8 cellular contexts compared by ENCODE assay signal in genomic region chr1:198056255-198056654, GRCh38.
A peak's percentile ranks its signal among the peaks of the same experiment; 100 is the strongest.
DNase-seq lines count a peak whose midpoint lies in the region; ATAC-seq, FAIRE-seq and TF ChIP-seq lines count a peak whose summit lies in the region.

No MANE protein-coding gene starts in this region.

- no peaks in the 10 kb centered on the region for H3K27me3 Mint-ChIP-seq in Caco-2 (ENCODE audit: insufficient read depth, unreplicated experiment)

- no peaks in the 10 kb centered on the region for H3K4me1 Mint-ChIP-seq in Caco-2 (ENCODE audit: low read depth, unreplicated experiment)

- peak; percentile 34 to 45 for DNase-seq in Caco-2
- DNase-seq in fibroblast of villous mesenchyme (ENCODE audit: low read depth), result no peak
- no peak for DNase-seq in RCC 7860 (ENCODE audit: low spot score)
- no peak for DNase-seq in RPMI8226

- no peaks in the 10 kb centered on the region for H3K27me3 ChIP-seq in Caco-2 (replicated peaks; ENCODE audit: control insufficient read depth, insufficient read depth, low read length)

- no peak overlapping the region for H3K27ac Mint-ChIP-seq in Caco-2 (ENCODE audit: unreplicated experiment)

- no peaks in the 10 kb centered on the region for H3K36me3 ChIP-seq in Caco-2 (ENCODE audit: control insufficient read depth, insufficient read depth, low read length)

- no peaks in the 10 kb centered on the region for H3K36me3 Mint-ChIP-seq in Caco-2 (ENCODE audit: insufficient read depth, unreplicated experiment)

- CTCF ChIA-PET in Caco-2 (lab: Charles Lee), result no interaction called here

- H3K9me3 ChIP-seq in Caco-2, result no peaks in the 10 kb centered on the region

- no peak overlapping the region for H3K4me3 ChIP-seq in Caco-2 (ENCODE audit: low read depth, low read length)
- no peak overlapping the region for H3K4me3 ChIP-seq in fibroblast of villous mesenchyme (ENCODE audit: low read depth, low read length)

- ATAC-seq in GM19395 (IDR thresholded peaks at IDR 0.05; ENCODE audit: unreplicated experiment) (peak; percentile 79), HG03097 (IDR thresholded peaks at IDR 0.05; ENCODE audit: low FRiP score, unreplicated experiment) (no peak), HG03469 (IDR thresholded peaks at IDR 0.05; ENCODE audit: unreplicated experiment) (no peak)

- POLR2A ChIA-PET in Caco-2 (lab: Charles Lee), result interaction anchor here (0.5 kb wide), 1 partner anchor 33 kb away, joined by 4 read pairs; no protein-coding TSS in a partner anchor

- H3K4me3 Mint-ChIP-seq in Caco-2 (ENCODE audit: unreplicated experiment), result no peak overlapping the region

- BruUV-seq in Caco-2 (replicated peaks; lab: Mats Ljungman, UMichigan), result no TSS peak

- FAIRE-seq in RCC 7860 (lab: Jason Lieb, UNC), result no peak

- intact Hi-C loops in Caco-2 (cut with micrococcal nuclease; ENCODE audit: unreplicated experiment), result loop anchor here (5.0 kb wide), 1 partner anchor 134 kb away; no protein-coding TSS in a partner anchor

- TF ChIP-seq CTCF in Caco-2 (IDR thresholded peaks at IDR 0.05; ENCODE audit: insufficient read depth in 1 of 2, low read depth in 1 of 2, low read length in 1 of 2, severe bottlenecking in 1 of 2, unreplicated experiment in 1 of 2), result peak; percentile 30 to 38
- peak; percentile 33; the same call in 1 of the 2 replicates for TF ChIP-seq CTCF in LNCAP (IDR thresholded peaks at IDR 0.05)
- TF ChIP-seq CTCF in fibroblast of villous mesenchyme (IDR thresholded peaks at IDR 0.05; ENCODE audit: insufficient read depth, low read depth, low read length), result peak; percentile 23

- peaks cover 5% of the 10 kb centered on the region for H3K9me3 Mint-ChIP-seq in Caco-2 (ENCODE audit: unreplicated experiment)

- no peaks in the 10 kb centered on the region for H3K4me1 ChIP-seq in Caco-2

Comparison
In these comparisons a context has a peak if more than half of its experiments do, and no peak if none do; other contexts are left out.
1. DNase-seq: peak in Caco-2 (2 of 2); none in fibroblast of villous mesenchyme (single experiment), RCC 7860 (single experiment) and RPMI8226 (single experiment).
2. Peak in every context shown above with its lines, with median percentiles within 50 percentile points of each other: CTCF ChIP-seq.